Comparison of ENCODE assay signal across 8 cellular contexts in the genomic region with DNA sequence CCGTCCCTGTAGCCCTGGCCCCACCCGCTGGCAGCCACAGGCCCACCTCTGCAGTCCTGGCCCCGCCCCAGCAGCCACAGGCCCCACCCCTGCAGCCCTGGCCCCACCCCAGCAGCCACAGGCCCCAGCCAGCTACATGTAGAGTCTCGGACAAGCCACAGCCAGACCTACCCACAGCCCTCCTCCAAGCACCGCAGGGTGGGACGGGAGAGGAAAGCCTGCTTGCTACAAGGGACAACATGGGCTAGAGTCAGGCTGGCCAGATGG. TPM values are rescaled to one million over a fixed set of nuclear protein-coding genes. Genes with fewer than 3 reads are reported as not detected.
DNase-seq lines count a peak whose midpoint lies in the region; ATAC-seq lines count a peak whose summit lies in the region.

No MANE protein-coding gene starts in this region.

- DNase-seq in Ammon's horn (ENCODE audit: low spot score) (peak; percentile 54), GM19240 (ENCODE audit: insufficient read length, low spot score) (peak; percentile 87), MV-4-11 (lab: John Stamatoyannopoulos, UW) (peak; percentile 91), globus pallidus (ENCODE audit: low spot score) (peak; percentile 29), HK-2 (ENCODE audit: unreplicated experiment) (no peak), occipital lobe (lab: John Stamatoyannopoulos, UW) (no peak)

- ATAC-seq in GM19395 (IDR thresholded peaks at IDR 0.05; ENCODE audit: unreplicated experiment) (no peak), GM19324 (IDR thresholded peaks at IDR 0.05; ENCODE audit: low FRiP score, unreplicated experiment) (no peak)

RNA-seq across cellular contexts. Expression of gene SARDH, which starts 49.5 kb away (rescaled TPM):
- 2.5 TPM for total RNA-seq in occipital lobe

Comparison
In these comparisons a context has a peak if more than half of its experiments do, and no peak if none do; other contexts are left out.
1. DNase-seq: peak in Ammon's horn (single experiment), GM19240 (single experiment), MV-4-11 (single experiment) and globus pallidus (single experiment); none in HK-2 (single experiment) and occipital lobe (single experiment).